1 cellular context compared by ENCODE assay signal in the genomic region with DNA sequence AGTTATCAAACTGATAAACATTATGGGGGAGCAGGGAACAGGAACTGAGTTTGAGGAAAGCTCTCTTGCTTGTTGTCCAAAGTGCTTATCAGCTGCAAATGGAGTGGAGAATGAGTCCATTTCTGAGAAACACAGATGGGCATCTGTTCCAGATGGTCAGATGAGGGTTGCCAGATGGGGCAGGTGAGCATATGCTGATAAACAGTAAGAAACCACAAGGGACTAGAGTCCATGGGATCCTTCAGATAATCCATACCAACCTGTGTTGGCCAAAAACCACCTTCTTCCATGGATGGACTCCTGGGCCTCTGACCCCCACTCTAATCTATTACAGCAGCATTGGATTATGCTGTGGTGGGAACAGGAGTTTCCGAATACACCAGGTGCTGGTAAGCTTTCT.
TF ChIP-seq lines count a peak whose summit lies in the region.

No MANE protein-coding gene starts in this region.

TF ChIP-seq in K562, 482 proteins besides CTCF, POLR2A, EP300 and RAD21 (continued from another document and continues in another):
- TF ChIP-seq MLLT1 (IDR thresholded peaks at IDR 0.05) (peak in 1 of 2 experiments; percentile 76; a peak in 1 of 4 replicates), ZNF146 (CRISPR knock-in tag; IDR thresholded peaks at IDR 0.05; ENCODE audit: unreplicated experiment) (no peak), TAL1 (IDR thresholded peaks at IDR 0.05) (peak; percentile 97), HMGN3 (IDR thresholded peaks at IDR 0.05; ENCODE audit: borderline replicate concordance, extremely low read depth, insufficient read length, low read depth, low read length) (peak; percentile 65), NCOA1 (IDR thresholded peaks at IDR 0.05; ENCODE audit: low read depth) (peak; percentile 62; the same call in 1 of the 2 replicates), SMAD2 (IDR thresholded peaks at IDR 0.05; ENCODE audit: low read depth, low read length) (no peak), TCF3 (CRISPR knock-in tag; IDR thresholded peaks at IDR 0.05) (peak; percentile 98), ZNF584 (CRISPR knock-in tag; IDR thresholded peaks at IDR 0.05; ENCODE audit: low read depth) (peak; percentile 47; the same call in 1 of the 2 replicates), CBFA2T3 (IDR thresholded peaks at IDR 0.05) (peak; percentile 98), HNRNPH1 (optimal IDR thresholded peaks at IDR 0.05; ENCODE audit: low read depth, low read length) (no peak), ZNF75A (CRISPR knock-in tag; IDR thresholded peaks at IDR 0.05) (0 out of 2 replicates have a peak, but pooled peaks have one; percentile 10), CBX8 (IDR thresholded peaks at IDR 0.05; ENCODE audit: borderline replicate concordance, extremely low read depth, low read depth, low read length, poor library complexity, severe bottlenecking) (no peak), HEY1 (CRISPR knock-in tag; IDR thresholded peaks at IDR 0.05; ENCODE audit: borderline replicate concordance) (peak; percentile 91; the same call in 1 of the 2 replicates), KDM2B (CRISPR knock-in tag; IDR thresholded peaks at IDR 0.05) (no peak), CTBP1 (IDR thresholded peaks at IDR 0.05; ENCODE audit: borderline replicate concordance) (peak; percentile 77; the same call in 1 of the 2 replicates), OTX1 (CRISPR knock-in tag; IDR thresholded peaks at IDR 0.05) (0 out of 2 replicates have a peak, but pooled peaks have one; percentile 27), FOXA3 (CRISPR knock-in tag; conservative IDR thresholded peaks at IDR 0.05 in 1 of 2, IDR thresholded peaks at IDR 0.05 in 1 of 2) (peak in 1 of 2 experiments; percentile 73; a peak in 2 of 4 replicates), BCL6 (CRISPR knock-in tag; IDR thresholded peaks at IDR 0.05) (peak; percentile 59; the same call in 1 of the 2 replicates), CUX1 (CRISPR knock-in tag; IDR thresholded peaks at IDR 0.05) (0 out of 2 replicates have a peak, but pooled peaks have one; percentile 38), AFF1 (IDR thresholded peaks at IDR 0.05; ENCODE audit: low read depth in 1 of 2, partially characterized antibody in 2 of 2) (peak in 1 of 2 experiments; percentile 77), ZBED1 (IDR thresholded peaks at IDR 0.05) (peak; percentile 86; the same call in 1 of the 2 replicates), ZFP36 (IDR thresholded peaks at IDR 0.05; ENCODE audit: low read depth, low read length, partially characterized antibody) (no peak), CHAMP1 (IDR thresholded peaks at IDR 0.05) (0 out of 2 replicates have a peak, but pooled peaks have one; percentile 55), SMARCC2 (IDR thresholded peaks at IDR 0.05; ENCODE audit: low read depth) (peak; percentile 66; the same call in 1 of the 2 replicates), ZBTB17 (CRISPR knock-in tag; IDR thresholded peaks at IDR 0.05) (peak; percentile 64; the same call in 1 of the 2 replicates), SMAD4 (CRISPR knock-in tag; conservative IDR thresholded peaks at IDR 0.05) (peak; percentile 93), ELF4 (CRISPR knock-in tag; IDR thresholded peaks at IDR 0.05) (peak; percentile 83; the same call in 1 of the 2 replicates), TSHZ1 (CRISPR knock-in tag; IDR thresholded peaks at IDR 0.05) (peak; percentile 44; the same call in 1 of the 2 replicates), ZNF76 (CRISPR knock-in tag; IDR thresholded peaks at IDR 0.05; ENCODE audit: borderline replicate concordance) (peak; percentile 87), NR2C1 (IDR thresholded peaks at IDR 0.05) (peak; percentile 29; the same call in 1 of the 2 replicates), NR2C1 (tag; IDR thresholded peaks at IDR 0.05) (no peak), MEIS2 (IDR thresholded peaks at IDR 0.05; ENCODE audit: partially characterized antibody) (peak; percentile 21), ESRRB (CRISPR knock-in tag; IDR thresholded peaks at IDR 0.05; ENCODE audit: borderline replicate concordance) (no peak), ATF7 (IDR thresholded peaks at IDR 0.05) (peak; percentile 27; the same call in 1 of the 2 replicates), ARID1B (IDR thresholded peaks at IDR 0.05) (peak; percentile 95), CBFA2T2 (conservative IDR thresholded peaks at IDR 0.05) (peak; percentile 98), JUND (IDR thresholded peaks at IDR 0.05; ENCODE audit: borderline replicate concordance, low read depth, low read length) (peak; percentile 56; the same call in 1 of the 2 replicates), JUND (tag; IDR thresholded peaks at IDR 0.05; ENCODE audit: borderline replicate concordance, low read depth, low read length) (peak; percentile 15; the same call in 1 of the 3 replicates), SMAD3 (CRISPR knock-in tag; conservative IDR thresholded peaks at IDR 0.05) (peak; percentile 79; the same call in 1 of the 2 replicates), ESRRA (IDR thresholded peaks at IDR 0.05; ENCODE audit: borderline replicate concordance, low read depth) (peak; percentile 83; the same call in 1 of the 2 replicates), NONO (IDR thresholded peaks at IDR 0.05; ENCODE audit: low read depth in 2 of 2, low read length in 1 of 2) (0 out of 4 replicates have a peak, but pooled peaks of 1 of the 2 experiments have one; percentile 14), C11orf30 (IDR thresholded peaks at IDR 0.05; ENCODE audit: low read depth) (no peak), ZNF589 (CRISPR knock-in tag; IDR thresholded peaks at IDR 0.05; ENCODE audit: low read depth) (peak; percentile 93), ZNF143 (CRISPR knock-in tag; IDR thresholded peaks at IDR 0.05) (no peak)
- TF ChIP-seq, protein P1, sequence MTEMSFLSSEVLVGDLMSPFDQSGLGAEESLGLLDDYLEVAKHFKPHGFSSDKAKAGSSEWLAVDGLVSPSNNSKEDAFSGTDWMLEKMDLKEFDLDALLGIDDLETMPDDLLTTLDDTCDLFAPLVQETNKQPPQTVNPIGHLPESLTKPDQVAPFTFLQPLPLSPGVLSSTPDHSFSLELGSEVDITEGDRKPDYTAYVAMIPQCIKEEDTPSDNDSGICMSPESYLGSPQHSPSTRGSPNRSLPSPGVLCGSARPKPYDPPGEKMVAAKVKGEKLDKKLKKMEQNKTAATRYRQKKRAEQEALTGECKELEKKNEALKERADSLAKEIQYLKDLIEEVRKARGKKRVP (CRISPR knock-in tag; IDR thresholded peaks at IDR 0.05), result peak; percentile 54
